ENCODE assay signal across 16 cellular contexts in genomic region chr13:28145049-28145448, GRCh38. TPM values are rescaled to one million over a fixed set of nuclear protein-coding genes. Genes with fewer than 3 reads are reported as not detected.
DNase-seq lines count a peak whose midpoint lies in the region; ATAC-seq and TF ChIP-seq lines count a peak whose summit lies in the region.
"Had no signal": no experiment of that assay in that cellular context is flagged by ENCODE, and none has a peak within 500 bp of the region (broad histone marks: within the 10 kb centered on the region; RNA-seq: fewer than 3 reads in every experiment).

No MANE protein-coding gene starts in this region.

- 45% methylated on average over 6 of the region's 6 CpGs for WGBS in right lobe of liver (ENCODE audit: insufficient coverage, low coverage, low lambda C conversion rate, missing lambda C conversion rate)

- H3K36me3 Mint-ChIP-seq in CD8-positive, alpha-beta T cell: peaks cover 22% of the 10 kb centered on the region

- peaks cover 56% of the 10 kb centered on the region for H3K4me1 ChIP-seq in CD8-positive, alpha-beta T cell (ENCODE audit: insufficient read depth, low read length)
- H3K4me1 ChIP-seq in Loucy (ENCODE audit: insufficient read depth, low read length, poor library complexity, severe bottlenecking): peaks cover 45% of the 10 kb centered on the region
- peaks cover 0 to 19% (median 9%) of the 10 kb centered on the region in 4 donors for H3K4me1 ChIP-seq in right lobe of liver

- no peaks in the 10 kb centered on the region for H3F3A ChIP-seq in Loucy (ENCODE audit: low read depth)

- POLR2A ChIA-PET in CD8-positive, alpha-beta T cell (lab: Charles Lee): no interaction called here

- intact Hi-C loops in CD8-positive, alpha-beta T cell (cut with DNase I, micrococcal nuclease): no loop called here
- intact Hi-C loops in right lobe of liver (cut with DNase I): no loop called here

- H3K27ac Mint-ChIP-seq in CD8-positive, alpha-beta T cell: no peak overlapping the region
- H3K27ac Mint-ChIP-seq: CD4-positive, alpha-beta memory T cell; GM23338; IgD-negative memory B cell had no signal

- no peaks in the 10 kb centered on the region for H3K27me3 ChIP-seq in CD8-positive, alpha-beta T cell (ENCODE audit: insufficient read depth, low read length)
- no peaks in the 10 kb centered on the region for H3K27me3 ChIP-seq in Loucy (ENCODE audit: insufficient read depth, low read length, poor library complexity, severe bottlenecking)
- no peaks in the 10 kb centered on the region for H3K27me3 ChIP-seq in right lobe of liver

- DNase-seq in DMS53 (lab: John Stamatoyannopoulos, UW): peak; percentile 24
- no peak for DNase-seq in DMS53 treated with DMSO at 0.1 percent for 48 hours (lab: John Stamatoyannopoulos, UW; ENCODE audit: unreplicated experiment)
- DNase-seq in CD8-positive, alpha-beta T cell: no peak
- no peak for DNase-seq in right lobe of liver
- no peak for DNase-seq in stimulated activated CD4-positive, alpha-beta T cell treated with anti-CD3 and anti-CD28 coated beads, Interleukin-4, amount 100 ng/mL, for 1 hour
- DNase-seq in stimulated activated naive CD4-positive, alpha-beta T cell treated with Interleukin-2 at 50 U/mL for 16 hours (lab: John Stamatoyannopoulos, UW): no peak
- DNase-seq: 8988T; AML-193; C1 segment of cervical spinal cord; CD4-positive, alpha-beta memory T cell; COR-L47; H7 had no signal

- H3K9ac ChIP-seq in Loucy (ENCODE audit: low read depth, low read length, poor library complexity, severe bottlenecking): no peak overlapping the region

- no peak overlapping the region for H3K4me3 ChIP-seq in CD8-positive, alpha-beta T cell (ENCODE audit: low read depth, low read length)
- H3K4me3 ChIP-seq in Loucy (ENCODE audit: low read length, poor library complexity, severe bottlenecking): no peak overlapping the region
- no peak overlapping the region for H3K4me3 ChIP-seq in right lobe of liver
- H3K4me3 ChIP-seq: GM23338 had no signal

- H3K9me3 Mint-ChIP-seq in CD8-positive, alpha-beta T cell: no peaks in the 10 kb centered on the region
- H3K9me3 Mint-ChIP-seq: CD4-positive, alpha-beta memory T cell; GM23338; IgD-negative memory B cell had no signal

- no peak for ATAC-seq in CD8-positive, alpha-beta T cell
- ATAC-seq in right lobe of liver: peak; percentile 90 to 94 (median 92)
- no peak for ATAC-seq in GM19328 (IDR thresholded peaks at IDR 0.05; ENCODE audit: unreplicated experiment)
- ATAC-seq: GM23338 had no signal

- no peaks in the 10 kb centered on the region for H3K9me2 ChIP-seq in Loucy (replicated peaks; ENCODE audit: low read depth, low read length)

- peak overlapping the region; percentile 20 for H3K4me2 ChIP-seq in Loucy (ENCODE audit: low read depth, low read length, poor library complexity, severe bottlenecking)
- H3K4me2 ChIP-seq: GM23338 had no signal

- H3K9me3 ChIP-seq in CD8-positive, alpha-beta T cell (ENCODE audit: low read length): no peaks in the 10 kb centered on the region
- no peaks in the 10 kb centered on the region for H3K9me3 ChIP-seq in Loucy (ENCODE audit: insufficient read depth, low read depth, low read length)
- no peaks in the 10 kb centered on the region for H3K9me3 ChIP-seq in right lobe of liver

- H3K27ac ChIP-seq in CD8-positive, alpha-beta T cell (ENCODE audit: low read depth, low read length): no peak overlapping the region
- no peak overlapping the region for H3K27ac ChIP-seq in right lobe of liver

- CTCF ChIA-PET in CD8-positive, alpha-beta T cell (lab: Charles Lee): interaction anchor here (0.7 kb wide), 1 partner anchor 88 kb away, joined by 3 read pairs; no protein-coding TSS in a partner anchor

- TF ChIP-seq POLR2A in right lobe of liver (IDR thresholded peaks at IDR 0.05): no peak

- H3K27me3 Mint-ChIP-seq in CD8-positive, alpha-beta T cell (ENCODE audit: low read depth): no peaks in the 10 kb centered on the region
- H3K27me3 Mint-ChIP-seq: CD4-positive, alpha-beta memory T cell had no signal

- peaks cover 100% of the 10 kb centered on the region for H3K79me2 ChIP-seq in Loucy (ENCODE audit: insufficient read depth, low read length)

- no peak overlapping the region for H2AFZ ChIP-seq in Loucy (ENCODE audit: low read length)
- H2AFZ ChIP-seq: GM23338 had no signal

- H3K4me1 Mint-ChIP-seq in CD8-positive, alpha-beta T cell (ENCODE audit: low read depth): peaks cover 79% of the 10 kb centered on the region

- peak overlapping the region; percentile 18 for H3K4me3 Mint-ChIP-seq in CD8-positive, alpha-beta T cell
- H3K4me3 Mint-ChIP-seq: CD4-positive, alpha-beta memory T cell; GM23338 had no signal

- no peaks in the 10 kb centered on the region for H3K36me3 ChIP-seq in CD8-positive, alpha-beta T cell (ENCODE audit: insufficient read depth, low read length)
- peaks cover 5% of the 10 kb centered on the region; the same call in 1 of the 2 replicates for H3K36me3 ChIP-seq in Loucy (ENCODE audit: insufficient read depth, low read length)
- no peaks in the 10 kb centered on the region for H3K36me3 ChIP-seq in right lobe of liver

- peaks cover 95% of the 10 kb centered on the region for H4K20me1 ChIP-seq in Loucy (ENCODE audit: insufficient read depth, low read length, poor library complexity, severe bottlenecking)

- no peak for TF ChIP-seq CTCF in CD8-positive, alpha-beta T cell (IDR thresholded peaks at IDR 0.05)
- no peak for TF ChIP-seq CTCF in Loucy (conservative IDR thresholded peaks at IDR 0.05; ENCODE audit: low read length)
- TF ChIP-seq CTCF in right lobe of liver (IDR thresholded peaks at IDR 0.05): no peak

RNA-seq across cellular contexts. Expression of gene PAN3, which starts 6.7 kb away (rescaled TPM):
- 10 to 100 TPM; 55.8 to 55.9 TPM for total RNA-seq in CD8-positive, alpha-beta T cell
- total RNA-seq in right lobe of liver: 10 to 100 TPM in 4 of 6 experiments, 1 to 10 TPM in 2; 7.0 to 12.5 (median 10.2) TPM

RNA-seq across cellular contexts. Expression of gene FLT3, which starts 44.7 kb away (rescaled TPM):
- total RNA-seq in CD8-positive, alpha-beta T cell: not detected
- under 1 TPM; 0.04 to 0.74 (median 0.24) TPM for total RNA-seq in right lobe of liver
- total RNA-seq: CD4-positive, alpha-beta memory T cell had no signal

Comparison
In these comparisons a context has a peak if more than half of its experiments do, and no peak if none do; other contexts are left out.
1. ATAC-seq: peak in right lobe of liver (4 of 4); none in CD8-positive, alpha-beta T cell (single experiment) and GM19328 (single experiment).
2. RNA of gene PAN3, which starts 6.7 kb away (total RNA-seq): 55.8 to 55.9 TPM in CD8-positive, alpha-beta T cell; 7.0 to 12.5 TPM in right lobe of liver; every median in the first group is over 4 times any median in the second.